In genomic region chr6:166024252-166024651, GRCh38 we compare ENCODE assay signal across 17 cellular contexts.
"Had no signal": no experiment of that assay in that cellular context is flagged by ENCODE, and none has a peak within 500 bp of the region (broad histone marks: within the 10 kb centered on the region; RNA-seq: fewer than 3 reads in every experiment).

No MANE protein-coding gene starts in this region.

- H3K27me3 ChIP-seq: gastroesophageal sphincter had no signal

- H3K36me3 ChIP-seq: breast epithelium, gastroesophageal sphincter, heart left ventricle, stomach had no signal

- H3K27ac Mint-ChIP-seq: activated CD4-positive, alpha-beta memory T cell treated with anti-CD3 and anti-CD28 coated beads for 36 hours; activated naive CD4-positive, alpha-beta T cell treated with anti-CD3 and anti-CD28 coated beads for 36 hours; activated T-cell treated with anti-CD3 and anti-CD28 coated beads, Interleukin-2, amount 50 U/mL, for 24 hours; T-helper 2 cell treated with Interferon-gamma antibody and Interleukin-4, amounts not matched to agents 5 μg/mL and 100 μg/mL, for 36 hours had no signal

- H3K4me1 ChIP-seq: breast epithelium, gastroesophageal sphincter, stomach had no signal

- H3K27me3 Mint-ChIP-seq: activated CD4-positive, alpha-beta memory T cell treated with anti-CD3 and anti-CD28 coated beads for 36 hours had no signal

- H3K36me3 Mint-ChIP-seq: activated CD4-positive, alpha-beta memory T cell treated with anti-CD3 and anti-CD28 coated beads for 36 hours had no signal

- ATAC-seq: gastroesophageal sphincter, heart left ventricle, left lobe of liver had no signal

- H3K27ac ChIP-seq: breast epithelium, gastroesophageal sphincter, heart left ventricle, stomach had no signal

- H3K9me3 Mint-ChIP-seq: activated naive CD4-positive, alpha-beta T cell treated with anti-CD3 and anti-CD28 coated beads for 36 hours; T-helper 2 cell treated with Interferon-gamma antibody and Interleukin-4, amounts not matched to agents 5 μg/mL and 100 μg/mL, for 36 hours had no signal

- H3K4me3 Mint-ChIP-seq: activated CD4-positive, alpha-beta memory T cell treated with anti-CD3 and anti-CD28 coated beads for 36 hours; activated naive CD4-positive, alpha-beta T cell treated with anti-CD3 and anti-CD28 coated beads for 36 hours; activated T-cell treated with anti-CD3 and anti-CD28 coated beads, Interleukin-2, amount 50 U/mL, for 24 hours; T-helper 2 cell treated with Interferon-gamma antibody and Interleukin-4, amounts not matched to agents 5 μg/mL and 100 μg/mL, for 36 hours had no signal

- H3K4me3 ChIP-seq: breast epithelium, gastroesophageal sphincter, heart left ventricle, lung, stomach had no signal

- DNase-seq: activated CD4-positive, alpha-beta memory T cell treated with anti-CD3 and anti-CD28 coated beads for 36 hours; activated naive CD4-positive, alpha-beta T cell treated with anti-CD3 and anti-CD28 coated beads for 36 hours; activated T-cell treated with anti-CD3 and anti-CD28 coated beads, Interleukin-2, amount 50 U/mL, for 24 hours; aorta; cerebellar nuclear complex; cortex of kidney; heart left ventricle; kidney; retina; stimulated activated CD4-positive, alpha-beta T cell treated with anti-CD3 and anti-CD28 coated beads, Interleukin-2, amount 100 ng/mL, for 24 hours; stomach; trophoblast cell had no signal
